8 cellular contexts compared by ENCODE assay signal in the genomic region with DNA sequence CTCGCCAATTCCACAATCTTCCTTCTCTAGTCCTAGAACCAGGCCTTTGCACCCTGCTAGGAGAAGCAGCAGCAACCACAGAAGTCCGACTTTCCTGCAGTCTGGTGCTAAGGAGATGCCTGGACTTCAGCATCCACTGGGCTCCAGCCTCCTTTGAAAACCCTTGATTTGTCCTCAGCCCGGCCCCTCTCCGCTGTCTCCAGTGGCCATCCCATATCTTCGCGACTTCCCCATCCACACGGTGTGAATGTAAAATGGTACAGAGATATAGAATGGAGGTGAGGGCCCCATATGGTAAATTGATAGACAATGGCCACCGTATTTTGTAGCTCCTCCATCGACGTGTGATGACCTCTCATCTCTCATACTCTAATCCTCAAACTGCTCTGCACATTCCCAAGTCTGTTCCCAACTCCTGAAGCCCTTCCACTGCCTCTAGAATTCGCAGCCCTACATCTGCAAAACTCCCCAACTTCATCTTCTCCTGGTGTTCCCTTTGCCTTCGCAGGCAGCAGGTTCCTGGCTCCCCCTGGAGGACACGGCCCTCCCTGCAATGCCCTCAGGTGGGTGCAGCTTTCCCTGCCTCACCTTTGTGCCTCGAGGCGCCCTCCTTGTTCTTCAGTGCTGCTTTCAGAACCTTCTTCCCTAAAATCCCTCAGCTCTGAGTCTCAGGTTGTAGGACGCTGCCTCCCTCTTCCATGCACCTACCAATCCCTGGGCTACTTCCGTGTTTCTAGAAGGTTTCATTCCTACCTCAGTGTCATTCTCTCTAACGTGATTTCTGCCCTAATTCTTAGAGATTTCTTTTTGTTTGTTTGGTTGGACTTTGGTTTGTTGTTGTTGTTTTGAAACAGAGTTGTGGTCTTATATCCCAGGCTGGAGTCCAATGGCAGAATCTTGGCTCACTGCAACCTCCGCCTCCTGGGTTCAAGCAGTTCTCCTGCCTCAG. TPM values are rescaled to one million over a fixed set of nuclear protein-coding genes. Genes with fewer than 3 reads are reported as not detected.
DNase-seq lines count a peak whose midpoint lies in the region; ATAC-seq and TF ChIP-seq lines count a peak whose summit lies in the region.

No MANE protein-coding gene starts in this region.

- H3K36me3 ChIP-seq in neuronal stem cell (replicated peaks in 1 of 2; ENCODE audit: control insufficient read depth in 2 of 2, insufficient read depth in 2 of 2, low read length in 2 of 2) (no peaks in the 10 kb centered on the region), thyroid gland (no peaks in the 10 kb centered on the region)

- H3K9me3 ChIP-seq in neuronal stem cell (replicated peaks in 1 of 2; ENCODE audit: control insufficient read depth in 2 of 2, insufficient read depth in 1 of 2, low read depth in 1 of 2, low read length in 2 of 2) (no peaks in the 10 kb centered on the region), thyroid gland (no peaks in the 10 kb centered on the region)

- H2BK15ac ChIP-seq in neuronal stem cell (ENCODE audit: low read length) = no peak overlapping the region

- H3K4me2 ChIP-seq in neuronal stem cell (ENCODE audit: insufficient read depth, low read length, poor library complexity, severe bottlenecking) = no peak overlapping the region

- peaks cover 0 to 9% (median 0%) of the 10 kb centered on the region in 3 experiments for H3K27me3 ChIP-seq in neuronal stem cell (ENCODE audit: control insufficient read depth in 3 of 3, insufficient read depth in 3 of 3, low read depth in 1 of 3, low read length in 3 of 3)
- no peaks in the 10 kb centered on the region for H3K27me3 ChIP-seq in thyroid gland

- no peak overlapping the region for H2BK120ac ChIP-seq in neuronal stem cell (ENCODE audit: low read depth, low read length)

- no peak overlapping the region for H3K14ac ChIP-seq in neuronal stem cell (ENCODE audit: low read length)

- H3K9ac ChIP-seq in neuronal stem cell (ENCODE audit: low read depth, low read length, poor library complexity) = no peak overlapping the region

- TF ChIP-seq POLR2A in thyroid gland (IDR thresholded peaks at IDR 0.05) = no peak

- H3K23ac ChIP-seq in neuronal stem cell (ENCODE audit: low read depth, low read length, poor library complexity) = no peak overlapping the region

- TF ChIP-seq CTCF in epithelial cell of proximal tubule (conservative IDR thresholded peaks at IDR 0.05; ENCODE audit: low read depth, low read length) = peak; percentile 92
- peak; percentile 53 to 86 (median 72) for TF ChIP-seq CTCF in thyroid gland (IDR thresholded peaks at IDR 0.05)

- no peak overlapping the region for H3K4ac ChIP-seq in neuronal stem cell (ENCODE audit: low read length)

- DNase-seq in NCI-H2227 (lab: John Stamatoyannopoulos, UW; ENCODE audit: unreplicated experiment) (peak; percentile 33), NCI-H2227 treated with DMSO at 0.1 percent for 48 hours (lab: John Stamatoyannopoulos, UW) (no peak), NCI-H510A treated with DMSO at 0.1 percent for 48 hours (lab: John Stamatoyannopoulos, UW) (peak; percentile 43), epithelial cell of proximal tubule (ENCODE audit: low read depth) (no peak), neuronal stem cell (ENCODE audit: low spot score) (peak; percentile 30), thyroid gland (peak; percentile 71 to 76)
- DNase-seq in activated CD8-positive, alpha-beta memory T cell treated with anti-CD3 and anti-CD28 coated beads, Interleukin-2, amount 50 U/mL, for 4 hours = peak; percentile 84

- H3K4me3 ChIP-seq in epithelial cell of proximal tubule (ENCODE audit: low read depth, low read length) (no peak overlapping the region), neuronal stem cell (ENCODE audit: low read length in 2 of 2) (no peak overlapping the region), thyroid gland (replicated peaks in 1 of 3) (no peak overlapping the region)

- no peak overlapping the region for H4K8ac ChIP-seq in neuronal stem cell (ENCODE audit: low read depth, low read length)

- no peak overlapping the region for H3K18ac ChIP-seq in neuronal stem cell (ENCODE audit: low read length)

- H2AK5ac ChIP-seq in neuronal stem cell (ENCODE audit: low read depth, low read length) = no peak overlapping the region

- no peak for ATAC-seq in HG02938 (IDR thresholded peaks at IDR 0.05; ENCODE audit: unreplicated experiment)

- H2BK5ac ChIP-seq in neuronal stem cell (ENCODE audit: low read length) = no peak overlapping the region

- no peak overlapping the region for H2BK12ac ChIP-seq in neuronal stem cell (ENCODE audit: low read length)

- no CpG with 5 or more reads among the region's 19 CpGs for WGBS in neuronal stem cell (ENCODE audit: extremely low coverage in 2 of 2, insufficient read length in 2 of 2, insufficient replicate concordance in 1 of 2), 2 donors
- WGBS in thyroid gland, 2 donors = 53 to 55% methylated on average over 19 of the region's 19 CpGs

- H4K91ac ChIP-seq in neuronal stem cell (ENCODE audit: low read depth, low read length, poor library complexity) = no peak overlapping the region

- no peaks in the 10 kb centered on the region for H3K79me1 ChIP-seq in neuronal stem cell (ENCODE audit: low read depth, low read length)

- H3K27ac ChIP-seq in neuronal stem cell (replicated peaks; ENCODE audit: low read length) (no peak overlapping the region), thyroid gland (no peak overlapping the region)

- H2AFZ ChIP-seq in neuronal stem cell (ENCODE audit: low read length) = peak overlapping the region; percentile 12

- H3K4me1 ChIP-seq in neuronal stem cell (ENCODE audit: control insufficient read depth in 2 of 2, insufficient read depth in 1 of 2, low read depth in 1 of 2, low read length in 2 of 2) = no peaks in the 10 kb centered on the region
- no peaks in the 10 kb centered on the region for H3K4me1 ChIP-seq in thyroid gland

- intact Hi-C loops in thyroid gland (cut with DNase I) = loop anchor here (5.0 kb wide), 2 partner anchors 49 to 294 kb away; partner anchors contain the start of gene NCKAP5L

RNA-seq across cellular contexts. Expression of gene TMBIM6, which starts 36.7 kb away (rescaled TPM):
- total RNA-seq in epithelial cell of proximal tubule (429 and 436 TPM in 2 replicates), thyroid gland (1,000 to 10,000 TPM in 1 of 4 donors, 100 to 1,000 TPM in 3; 745 to 1,019 (median 804) TPM)
- 322 TPM for polyA plus RNA-seq in neuronal stem cell (2013, experiment 1 of 2)
- polyA plus RNA-seq in neuronal stem cell (2013, experiment 2 of 2) = 335 TPM

RNA-seq across cellular contexts. Expression of gene NCKAP5L, which starts 50.1 kb away (rescaled TPM):
- 8.4 and 14.6 TPM in 2 replicates for total RNA-seq in epithelial cell of proximal tubule
- polyA plus RNA-seq in neuronal stem cell (2013, experiment 1 of 2) = 12.5 TPM
- polyA plus RNA-seq in neuronal stem cell (2013, experiment 2 of 2) = 13.0 TPM
- total RNA-seq in thyroid gland = 10 to 100 TPM; 14.1 to 33.7 (median 16.3) TPM

Comparison
In these comparisons a context has a peak if more than half of its experiments do, and no peak if none do; other contexts are left out.
1. DNase-seq: peak in NCI-H2227 (single experiment), NCI-H510A treated with DMSO at 0.1 percent for 48 hours (single experiment), activated CD8-positive, alpha-beta memory T cell treated with anti-CD3 and anti-CD28 coated beads, Interleukin-2, amount 50 U/mL, for 4 hours (single experiment), neuronal stem cell (single experiment) and thyroid gland (2 of 2); none in NCI-H2227 treated with DMSO at 0.1 percent for 48 hours (single experiment) and epithelial cell of proximal tubule (single experiment).